13 cellular contexts compared by ENCODE assay signal in the genomic region with DNA sequence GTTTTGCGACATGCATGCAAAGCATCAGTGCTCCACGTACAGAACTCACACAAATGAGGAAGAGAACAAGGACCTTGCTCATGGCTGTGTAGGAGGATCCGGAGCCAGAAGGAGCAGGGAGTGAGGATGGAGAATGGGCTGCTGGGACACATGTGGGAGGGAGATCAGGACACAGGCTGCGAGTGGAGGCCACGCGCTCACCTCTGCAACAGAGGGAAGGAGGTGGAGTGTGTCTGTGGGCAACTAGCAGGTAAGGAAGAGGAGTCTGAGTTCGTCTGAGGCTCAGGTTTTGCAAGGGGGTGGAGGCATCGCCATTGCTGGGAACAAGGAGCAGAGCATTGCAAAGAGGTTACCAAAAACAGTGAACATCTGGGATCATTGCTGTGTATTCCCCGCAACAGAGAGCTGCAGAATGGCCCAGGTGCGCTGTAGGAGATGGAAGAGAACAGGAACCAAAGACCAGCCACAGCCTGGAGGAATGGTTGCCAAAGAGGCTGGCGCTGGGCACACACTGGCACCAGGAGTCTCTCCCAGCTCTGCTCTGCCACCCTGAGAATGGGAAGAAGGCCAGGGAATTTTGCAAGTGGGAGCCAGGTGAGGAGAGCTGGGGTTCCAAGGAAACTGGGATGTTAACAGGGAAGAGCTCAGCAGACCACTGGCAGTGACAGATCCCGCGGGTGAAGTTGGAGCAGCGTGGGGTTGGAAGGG.
DNase-seq lines count a peak whose midpoint lies in the region; ATAC-seq and TF ChIP-seq lines count a peak whose summit lies in the region.
"Had no signal": no experiment of that assay in that cellular context is flagged by ENCODE, and none has a peak within 500 bp of the region (broad histone marks: within the 10 kb centered on the region; RNA-seq: fewer than 3 reads in every experiment).

No MANE protein-coding gene starts in this region.

- H3K9me3 Mint-ChIP-seq in neural crest cell (no peaks in the 10 kb centered on the region), CD14-positive monocyte (peaks cover 0 to 2% (median 0%) of the 10 kb centered on the region in 7 donors)
- H3K9me3 Mint-ChIP-seq: CD4-positive, CD25-positive, alpha-beta regulatory T cell; GM23338 had no signal

- H3K36me3 Mint-ChIP-seq in neural crest cell (ENCODE audit: low read depth) (no peaks in the 10 kb centered on the region), CD14-positive monocyte (no peaks in the 10 kb centered on the region)
- H3K36me3 Mint-ChIP-seq: CD4-positive, CD25-positive, alpha-beta regulatory T cell had no signal

- H3K27me3 Mint-ChIP-seq in neural crest cell (ENCODE audit: low read depth) (no peaks in the 10 kb centered on the region), CD14-positive monocyte (ENCODE audit: low read depth in 3 of 3) (peaks cover 1 to 5% (median 3%) of the 10 kb centered on the region in 3 donors)
- H3K27me3 Mint-ChIP-seq: CD4-positive, CD25-positive, alpha-beta regulatory T cell had no signal

- intact Hi-C loops in left ventricle myocardium superior (cut with micrococcal nuclease), result no loop called here
- intact Hi-C loops in Right ventricle myocardium inferior (cut with DNase I), result no loop called here
- intact Hi-C loops in CD14-positive monocyte (cut with micrococcal nuclease), result no loop called here

- no peak for DNase-seq in left ventricle myocardium superior
- DNase-seq in Right ventricle myocardium inferior (ENCODE audit: missing footprints), result no peak
- peak; percentile 44 for DNase-seq in cerebellar cortex (ENCODE audit: low spot score)
- DNase-seq in neural crest cell (ENCODE audit: low read depth, low spot score), result no peak
- no peak for DNase-seq in NCI-H1417 treated with DMSO at 0.1 percent for 48 hours (lab: John Stamatoyannopoulos, UW)
- DNase-seq in CD14-positive monocyte (ENCODE audit: low spot score), result no peak
- DNase-seq: 8988T; AML-193; CD4-positive, CD25-positive, alpha-beta regulatory T cell; DMS53; H7 had no signal

- H3K27ac Mint-ChIP-seq in neural crest cell (ENCODE audit: unreplicated experiment) (peak overlapping the region; percentile 81), CD14-positive monocyte (peak overlapping the region in 1 of 7 donors; percentile 67)
- H3K27ac Mint-ChIP-seq: GM23338 had no signal

- H3K4me1 Mint-ChIP-seq in neural crest cell (peaks cover 4% of the 10 kb centered on the region), CD14-positive monocyte (no peaks in the 10 kb centered on the region)
- H3K4me1 Mint-ChIP-seq: CD4-positive, CD25-positive, alpha-beta regulatory T cell had no signal

- ATAC-seq in left ventricle myocardium superior (peak; percentile 54), Right ventricle myocardium inferior (no peak), HG03571 (IDR thresholded peaks at IDR 0.05; ENCODE audit: unreplicated experiment) (no peak)
- ATAC-seq: GM23338 had no signal

- TF ChIP-seq CTCF in neural crest cell (conservative IDR thresholded peaks at IDR 0.05) (no peak), CD14-positive monocyte (IDR thresholded peaks at IDR 0.05) (no peak)

- no peak overlapping the region for H3K4me3 Mint-ChIP-seq in neural crest cell
- no peak overlapping the region for H3K4me3 Mint-ChIP-seq in CD14-positive monocyte
- H3K4me3 Mint-ChIP-seq: CD4-positive, CD25-positive, alpha-beta regulatory T cell; GM23338 had no signal
